1 cellular context compared by ENCODE assay signal in the genomic region with DNA sequence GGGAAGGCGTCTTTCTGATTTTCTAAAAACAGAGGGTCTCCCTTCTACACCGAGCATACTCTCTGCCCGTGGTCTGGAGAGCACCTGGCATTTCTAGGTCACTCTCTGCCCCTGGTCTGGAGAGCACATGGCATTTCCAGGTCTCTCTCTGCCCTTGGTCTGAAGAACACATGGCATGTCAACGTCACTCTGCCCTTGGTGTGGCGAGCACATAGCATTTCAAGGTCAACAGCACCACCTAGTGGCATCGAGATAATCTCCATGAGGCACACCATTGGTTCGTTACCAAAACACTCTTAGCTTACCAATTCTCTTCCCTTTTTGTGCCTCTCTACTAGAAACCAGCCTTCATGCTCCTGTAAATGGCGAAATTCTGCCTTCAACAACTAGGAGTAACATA.
TF ChIP-seq lines count a peak whose summit lies in the region.

No MANE protein-coding gene starts in this region.

TF ChIP-seq in GM23338, 12 proteins besides CTCF, POLR2A, EP300 and RAD21 (continued from another document):
- TF ChIP-seq, protein P1, sequence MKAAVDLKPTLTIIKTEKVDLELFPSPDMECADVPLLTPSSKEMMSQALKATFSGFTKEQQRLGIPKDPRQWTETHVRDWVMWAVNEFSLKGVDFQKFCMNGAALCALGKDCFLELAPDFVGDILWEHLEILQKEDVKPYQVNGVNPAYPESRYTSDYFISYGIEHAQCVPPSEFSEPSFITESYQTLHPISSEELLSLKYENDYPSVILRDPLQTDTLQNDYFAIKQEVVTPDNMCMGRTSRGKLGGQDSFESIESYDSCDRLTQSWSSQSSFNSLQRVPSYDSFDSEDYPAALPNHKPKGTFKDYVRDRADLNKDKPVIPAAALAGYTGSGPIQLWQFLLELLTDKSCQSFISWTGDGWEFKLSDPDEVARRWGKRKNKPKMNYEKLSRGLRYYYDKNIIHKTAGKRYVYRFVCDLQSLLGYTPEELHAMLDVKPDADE (IDR thresholded peaks at IDR 0.05) = no peak
- TF ChIP-seq EZH2phosphoT487 (IDR thresholded peaks at IDR 0.05; ENCODE audit: unreplicated experiment) (no peak), CREB1 (CRISPR knock-in tag; IDR thresholded peaks at IDR 0.05; ENCODE audit: low read depth) (no peak)
